ENCODE assay signal across 1 cellular context in the genomic region with DNA sequence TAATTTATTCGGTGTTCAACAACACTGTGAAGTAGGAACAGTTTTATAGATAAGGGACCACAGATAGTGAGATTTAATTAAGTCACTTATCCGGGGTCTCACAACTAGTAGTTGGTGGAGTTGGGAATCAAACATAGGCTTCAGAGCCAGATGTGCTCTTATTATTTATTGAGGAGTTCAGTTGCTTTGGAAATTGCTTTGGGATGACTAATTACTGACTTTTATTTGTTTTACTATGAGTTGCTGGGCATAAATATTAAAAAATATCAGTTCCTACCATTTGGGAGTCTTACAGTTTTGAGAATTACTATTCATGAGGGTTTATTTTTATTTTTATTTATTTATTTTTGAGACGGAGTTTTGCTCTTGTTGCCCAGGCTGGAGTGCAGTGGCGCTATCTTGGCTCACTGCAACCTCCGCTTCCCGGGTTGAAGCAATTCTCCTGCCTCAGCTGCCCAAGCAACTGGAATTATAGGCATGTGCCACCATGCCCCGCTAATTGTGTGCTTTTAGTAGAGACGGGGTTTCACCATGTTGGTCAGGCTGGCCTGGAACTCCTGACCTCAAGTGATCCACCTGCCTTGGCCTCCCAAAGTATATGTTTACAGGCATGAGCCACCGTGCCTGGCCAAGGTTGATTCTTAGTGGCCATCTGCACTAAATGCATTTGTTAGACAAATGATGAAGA.
TF ChIP-seq lines count a peak whose summit lies in the region.

No MANE protein-coding gene starts in this region.

TF ChIP-seq in HepG2, 621 proteins besides CTCF, POLR2A, EP300 and RAD21:
- TF ChIP-seq, protein P1, sequence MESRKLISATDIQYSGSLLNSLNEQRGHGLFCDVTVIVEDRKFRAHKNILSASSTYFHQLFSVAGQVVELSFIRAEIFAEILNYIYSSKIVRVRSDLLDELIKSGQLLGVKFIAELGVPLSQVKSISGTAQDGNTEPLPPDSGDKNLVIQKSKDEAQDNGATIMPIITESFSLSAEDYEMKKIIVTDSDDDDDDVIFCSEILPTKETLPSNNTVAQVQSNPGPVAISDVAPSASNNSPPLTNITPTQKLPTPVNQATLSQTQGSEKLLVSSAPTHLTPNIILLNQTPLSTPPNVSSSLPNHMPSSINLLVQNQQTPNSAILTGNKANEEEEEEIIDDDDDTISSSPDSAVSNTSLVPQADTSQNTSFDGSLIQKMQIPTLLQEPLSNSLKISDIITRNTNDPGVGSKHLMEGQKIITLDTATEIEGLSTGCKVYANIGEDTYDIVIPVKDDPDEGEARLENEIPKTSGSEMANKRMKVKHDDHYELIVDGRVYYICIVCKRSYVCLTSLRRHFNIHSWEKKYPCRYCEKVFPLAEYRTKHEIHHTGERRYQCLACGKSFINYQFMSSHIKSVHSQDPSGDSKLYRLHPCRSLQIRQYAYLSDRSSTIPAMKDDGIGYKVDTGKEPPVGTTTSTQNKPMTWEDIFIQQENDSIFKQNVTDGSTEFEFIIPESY (CRISPR knock-in tag; IDR thresholded peaks at IDR 0.05) = peak; percentile 57; the same call in 1 of the 2 replicates
- 0 out of 2 replicates have a peak, but pooled peaks have one; percentile 13 for TF ChIP-seq ZNF644 (CRISPR knock-in tag; IDR thresholded peaks at IDR 0.05; ENCODE audit: low read depth)
- TF ChIP-seq, protein P2, sequence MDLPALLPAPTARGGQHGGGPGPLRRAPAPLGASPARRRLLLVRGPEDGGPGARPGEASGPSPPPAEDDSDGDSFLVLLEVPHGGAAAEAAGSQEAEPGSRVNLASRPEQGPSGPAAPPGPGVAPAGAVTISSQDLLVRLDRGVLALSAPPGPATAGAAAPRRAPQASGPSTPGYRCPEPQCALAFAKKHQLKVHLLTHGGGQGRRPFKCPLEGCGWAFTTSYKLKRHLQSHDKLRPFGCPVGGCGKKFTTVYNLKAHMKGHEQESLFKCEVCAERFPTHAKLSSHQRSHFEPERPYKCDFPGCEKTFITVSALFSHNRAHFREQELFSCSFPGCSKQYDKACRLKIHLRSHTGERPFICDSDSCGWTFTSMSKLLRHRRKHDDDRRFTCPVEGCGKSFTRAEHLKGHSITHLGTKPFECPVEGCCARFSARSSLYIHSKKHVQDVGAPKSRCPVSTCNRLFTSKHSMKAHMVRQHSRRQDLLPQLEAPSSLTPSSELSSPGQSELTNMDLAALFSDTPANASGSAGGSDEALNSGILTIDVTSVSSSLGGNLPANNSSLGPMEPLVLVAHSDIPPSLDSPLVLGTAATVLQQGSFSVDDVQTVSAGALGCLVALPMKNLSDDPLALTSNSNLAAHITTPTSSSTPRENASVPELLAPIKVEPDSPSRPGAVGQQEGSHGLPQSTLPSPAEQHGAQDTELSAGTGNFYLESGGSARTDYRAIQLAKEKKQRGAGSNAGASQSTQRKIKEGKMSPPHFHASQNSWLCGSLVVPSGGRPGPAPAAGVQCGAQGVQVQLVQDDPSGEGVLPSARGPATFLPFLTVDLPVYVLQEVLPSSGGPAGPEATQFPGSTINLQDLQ (CRISPR knock-in tag; IDR thresholded peaks at IDR 0.05) = no peak
TF ChIP-seq in HepG2: peak in this region for 2.
